ENCODE assay signal across 8 cellular contexts in genomic region chr11:117327567-117328413, GRCh38. TPM values are rescaled to one million over a fixed set of nuclear protein-coding genes. Genes with fewer than 3 reads are reported as not detected.
DNase-seq lines count a peak whose midpoint lies in the region; ATAC-seq lines count a peak whose summit lies in the region.

Gene CEP164 (plus strand): TSS chr11:117327854. CDS start chr11:117338587, 10,733 bp downstream.

- DNase-seq in NCI-H69 (lab: John Stamatoyannopoulos, UW) (peak; percentile 99), dedifferentiated amniotic fluid mesenchymal stem cell (ENCODE audit: extremely low spot score) (peak; percentile 96), left lobe of liver (ENCODE audit: low spot score) (peak; percentile 96)
- peak; percentile 97 for DNase-seq in activated CD4-positive, alpha-beta T cell treated with anti-CD3 and anti-CD28 coated beads, Interleukin-2, amount 10 ng/mL, durations not matched to agents 7 days and 5 days
- peak; percentile 92 for DNase-seq in stimulated activated CD4-positive, alpha-beta T cell treated with anti-CD3 and anti-CD28 coated beads, Interleukin-2, amount 100 ng/mL, for 4 hours (ENCODE audit: low read depth)

- H3K4me2 ChIP-seq in BLaER1, result peak within 1 kb of the TSS; percentile 96

- peak; percentile 92 for ATAC-seq in GM19328 (IDR thresholded peaks at IDR 0.05; ENCODE audit: unreplicated experiment)
- ATAC-seq in HG03520 (IDR thresholded peaks at IDR 0.05; ENCODE audit: unreplicated experiment), result peak; percentile 89
- ATAC-seq in left lobe of liver, result peak; percentile 98

- H3K36me3 ChIP-seq in BLaER1, result no peaks in the 10 kb centered on the region

- peaks cover 14% of the 10 kb centered on the region for H3K4me1 Mint-ChIP-seq in activated CD4-positive, alpha-beta T cell treated with anti-CD3 and anti-CD28 coated beads, Interleukin-2, amount 10 ng/mL, durations not matched to agents 7 days and 5 days

- H3K4me3 ChIP-seq in BLaER1, result peak within 1 kb of the TSS; percentile 84

- H3K36me3 Mint-ChIP-seq in activated CD4-positive, alpha-beta T cell treated with anti-CD3 and anti-CD28 coated beads, Interleukin-2, amount 10 ng/mL, durations not matched to agents 7 days and 5 days (ENCODE audit: low read depth), result no peaks in the 10 kb centered on the region

- H3K27me3 ChIP-seq in BLaER1, result no peaks in the 10 kb centered on the region

- H3K4me1 ChIP-seq in BLaER1, result peaks cover 14% of the 10 kb centered on the region

- no peaks in the 10 kb centered on the region for H3K9me3 ChIP-seq in BLaER1

- no peaks in the 10 kb centered on the region; the same call in 1 of the 2 replicates for H4K20me1 ChIP-seq in BLaER1

- H3K4me3 Mint-ChIP-seq in activated CD4-positive, alpha-beta T cell treated with anti-CD3 and anti-CD28 coated beads, Interleukin-2, amount 10 ng/mL, durations not matched to agents 7 days and 5 days, result peak within 1 kb of the TSS; percentile 53

- POLR2A ChIA-PET in activated CD4-positive, alpha-beta T cell treated with anti-CD3 and anti-CD28 coated beads, Interleukin-2, amount 10 ng/mL, durations not matched to agents 7 days and 5 days (lab: Charles Lee), result interaction anchor here (1.1 kb wide), 1 partner anchor 111 kb away, joined by 5 read pairs; no protein-coding TSS in a partner anchor

- peak within 1 kb of the TSS; percentile 87 for H3K9ac ChIP-seq in BLaER1

- no peaks in the 10 kb centered on the region for H3K9me3 Mint-ChIP-seq in activated CD4-positive, alpha-beta T cell treated with anti-CD3 and anti-CD28 coated beads, Interleukin-2, amount 10 ng/mL, durations not matched to agents 7 days and 5 days

- H3K27me3 Mint-ChIP-seq in activated CD4-positive, alpha-beta T cell treated with anti-CD3 and anti-CD28 coated beads, Interleukin-2, amount 10 ng/mL, durations not matched to agents 7 days and 5 days, result peaks cover 5% of the 10 kb centered on the region

- CTCF ChIA-PET in activated CD4-positive, alpha-beta T cell treated with anti-CD3 and anti-CD28 coated beads, Interleukin-2, amount 10 ng/mL, durations not matched to agents 7 days and 5 days (lab: Charles Lee), result interaction anchor here (0.9 to 1.6 kb wide), 6 partner anchors 12 to 194 kb away, joined by 3 to 5 read pairs (median 4); no protein-coding TSS in a partner anchor

- peak within 1 kb of the TSS; percentile 73 for H3K27ac Mint-ChIP-seq in activated CD4-positive, alpha-beta T cell treated with anti-CD3 and anti-CD28 coated beads, Interleukin-2, amount 10 ng/mL, durations not matched to agents 7 days and 5 days

- H3K27ac ChIP-seq in BLaER1, result peak within 1 kb of the TSS; percentile 65

RNA-seq across cellular contexts. Expression of gene CEP164, which starts in this region (rescaled TPM):
- 10 to 100 TPM; 36.0 to 44.2 TPM for total RNA-seq in activated CD4-positive, alpha-beta T cell treated with anti-CD3 and anti-CD28 coated beads, Interleukin-2, amount 10 ng/mL, durations not matched to agents 7 days and 5 days
- total RNA-seq in left lobe of liver, result 11.7 TPM

Comparison
In these comparisons a context has a peak if more than half of its experiments do, and no peak if none do; other contexts are left out.
1. Peak in every context shown above with its lines: DNase-seq, ATAC-seq, H3K4me3 ChIP-seq and H3K27ac ChIP-seq.